ENCODE assay signal across 13 cellular contexts in the genomic region with DNA sequence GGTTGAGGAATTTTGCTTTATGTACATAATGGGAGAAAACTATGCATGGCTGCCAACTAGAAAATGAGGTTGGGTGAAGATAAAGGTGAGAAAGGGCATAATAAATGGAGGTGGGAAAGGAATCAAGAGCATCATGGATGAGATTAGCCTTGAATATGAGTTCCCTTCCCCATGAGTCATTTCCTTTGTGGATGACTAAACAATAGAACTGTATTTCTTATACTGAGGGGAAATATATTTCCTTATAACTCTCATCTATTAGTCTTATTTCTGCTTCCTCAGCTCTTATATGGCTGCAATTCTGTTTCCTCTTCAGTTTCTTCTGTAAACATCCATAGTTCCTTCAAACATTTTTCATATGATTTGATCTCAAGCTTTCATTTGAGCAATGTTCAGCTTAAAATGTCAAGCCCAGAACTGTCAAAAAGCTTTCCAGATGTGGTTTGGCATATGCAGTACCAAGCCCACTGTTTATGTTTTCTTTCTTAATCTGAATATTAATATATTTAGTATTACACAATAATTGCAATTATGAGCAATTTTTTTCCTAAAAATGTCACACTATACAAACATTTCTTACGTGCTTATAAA.
DNase-seq lines count a peak whose midpoint lies in the region; TF ChIP-seq lines count a peak whose summit lies in the region.
"Had no signal": no experiment of that assay in that cellular context is flagged by ENCODE, and none has a peak within 500 bp of the region (broad histone marks: within the 10 kb centered on the region; RNA-seq: fewer than 3 reads in every experiment).

No MANE protein-coding gene starts in this region.

- H3K9me3 ChIP-seq in esophagus squamous epithelium: no peaks in the 10 kb centered on the region
- H3K9me3 ChIP-seq: Caco-2, spleen had no signal

- H3K4me3 ChIP-seq in cardiac fibroblast (replicated peaks in 1 of 2; ENCODE audit: low read depth in 2 of 2, low read length in 2 of 2) (no peak overlapping the region), esophagus squamous epithelium (no peak overlapping the region)
- H3K4me3 ChIP-seq: spleen had no signal

- DNase-seq in GM03348 (ENCODE audit: low spot score): peak; percentile 15
- DNase-seq in NCI-H226: peak; percentile 73
- peak; percentile 11 to 49 for DNase-seq in cardiac fibroblast (ENCODE audit: low read depth in 2 of 2)
- DNase-seq in renal cortical epithelial cell (ENCODE audit: low read depth): peak; percentile 58
- DNase-seq in NCI-H1694 treated with DMSO at 0.1 percent for 48 hours (lab: John Stamatoyannopoulos, UW): no peak
- no peak for DNase-seq in NCI-H526 treated with DMSO at 0.1 percent for 48 hours (lab: John Stamatoyannopoulos, UW)
- no peak for DNase-seq in esophagus squamous epithelium (lab: John Stamatoyannopoulos, UW)
- DNase-seq: activated effector memory CD4-positive, alpha-beta T cell treated with anti-CD3 and anti-CD28 coated beads, Interleukin-2, amount 50 U/mL, for 16 hours; Caco-2; NCI-H1436; NCI-H526; SIG-M5; spleen had no signal

- no peaks in the 10 kb centered on the region for H3K36me3 ChIP-seq in esophagus squamous epithelium
- H3K36me3 ChIP-seq: spleen had no signal

- intact Hi-C loops in esophagus squamous epithelium (cut with DNase I): no loop called here

- TF ChIP-seq POLR2A in esophagus squamous epithelium (IDR thresholded peaks at IDR 0.05): no peak

- H3K27ac ChIP-seq in esophagus squamous epithelium: no peak overlapping the region
- H3K27ac ChIP-seq: spleen had no signal

- no peak for TF ChIP-seq CTCF in cardiac fibroblast (IDR thresholded peaks at IDR 0.05; ENCODE audit: low read depth, low read length)
- no peak for TF ChIP-seq CTCF in esophagus squamous epithelium (IDR thresholded peaks at IDR 0.05)

- no peaks in the 10 kb centered on the region for H3K27me3 ChIP-seq in esophagus squamous epithelium

- WGBS in esophagus squamous epithelium, 2 donors: 50 to 65% methylated on average over 1 of the region's 1 CpG

- no peaks in the 10 kb centered on the region for H3K4me1 ChIP-seq in esophagus squamous epithelium
- H3K4me1 ChIP-seq: Caco-2, spleen had no signal

Comparison
In these comparisons a context has a peak if more than half of its experiments do, and no peak if none do; other contexts are left out.
1. DNase-seq: peak in GM03348 (single experiment), NCI-H226 (single experiment), cardiac fibroblast (2 of 2) and renal cortical epithelial cell (single experiment); none in NCI-H1694 treated with DMSO at 0.1 percent for 48 hours (single experiment), NCI-H526 treated with DMSO at 0.1 percent for 48 hours (single experiment) and esophagus squamous epithelium (single experiment).